In genomic region chr1:152048641-152048970, GRCh38 we compare ENCODE assay signal across 7 cellular contexts. TPM values are rescaled to one million over a fixed set of nuclear protein-coding genes. Genes with fewer than 3 reads are reported as not detected.
DNase-seq lines count a peak whose midpoint lies in the region; FAIRE-seq and TF ChIP-seq lines count a peak whose summit lies in the region.

No MANE protein-coding gene starts in this region.

- no peak for TF ChIP-seq EP300 in stomach (IDR thresholded peaks at IDR 0.05)

- no peak for TF ChIP-seq CTCF in HL-60 (IDR thresholded peaks at IDR 0.05; ENCODE audit: insufficient read depth, low read length)
- no peak for TF ChIP-seq CTCF in kidney (IDR thresholded peaks at IDR 0.05; ENCODE audit: borderline replicate concordance, extremely low read depth, insufficient read depth)
- no peak for TF ChIP-seq CTCF in stomach (IDR thresholded peaks at IDR 0.05)

- no peak for TF ChIP-seq POLR2A in stomach (IDR thresholded peaks at IDR 0.05)

- H3K27ac Mint-ChIP-seq in activated T-helper 1 cell treated with anti-CD3 and anti-CD28 coated beads, Interleukin-12 subunit alpha, Interleukin-12 subunit beta, Interleukin-2, Interleukin-4 antibody, amounts not matched to agents 30 ng/mL and 10 ng/mL and 1 ng/mL, durations not matched to agents 14 hours and 24 hours and 36 hours = peak overlapping the region; percentile 96

- 18 to 28% (median 21%) methylated on average over 3 of the region's 3 CpGs for WGBS in stomach, 5 donors

- H3K4me1 Mint-ChIP-seq in activated T-helper 1 cell treated with anti-CD3 and anti-CD28 coated beads, Interleukin-12 subunit alpha, Interleukin-12 subunit beta, Interleukin-2, Interleukin-4 antibody, amounts not matched to agents 30 ng/mL and 10 ng/mL and 1 ng/mL, durations not matched to agents 14 hours and 24 hours and 36 hours (ENCODE audit: low read depth) = peaks cover 41% of the 10 kb centered on the region

- H3K4me1 ChIP-seq in kidney (ENCODE audit: control insufficient read depth in 1 of 2, insufficient read depth in 1 of 2, low read depth in 1 of 2, low read length in 2 of 2) = peaks cover 4 to 19% of the 10 kb centered on the region in 2 donors
- H3K4me1 ChIP-seq in stomach = peaks cover 23 to 64% (median 28%) of the 10 kb centered on the region in 4 donors

- FAIRE-seq in kidney (lab: Jason Lieb, UNC) = no peak

- intact Hi-C loops in activated T-helper 1 cell treated with anti-CD3 and anti-CD28 coated beads, Interleukin-12 subunit alpha, Interleukin-12 subunit beta, Interleukin-2, Interleukin-4 antibody, amounts not matched to agents 30 ng/mL and 10 ng/mL and 1 ng/mL, durations not matched to agents 14 hours and 24 hours and 36 hours (cut with micrococcal nuclease) = loop anchor here (1.0 kb wide), 1 partner anchor 11 kb away; the partner anchor contains the start of gene S100A11
- intact Hi-C loops in kidney (cut with DNase I) = no loop called here
- intact Hi-C loops in stomach (cut with DNase I; ENCODE audit: low total_unique reads) = no loop called here

- H3K4me3 Mint-ChIP-seq in activated T-helper 1 cell treated with anti-CD3 and anti-CD28 coated beads, Interleukin-12 subunit alpha, Interleukin-12 subunit beta, Interleukin-2, Interleukin-4 antibody, amounts not matched to agents 30 ng/mL and 10 ng/mL and 1 ng/mL, durations not matched to agents 14 hours and 24 hours and 36 hours = peak overlapping the region; percentile 80

- peaks cover 6% of the 10 kb centered on the region for H3K27me3 Mint-ChIP-seq in activated T-helper 1 cell treated with anti-CD3 and anti-CD28 coated beads, Interleukin-12 subunit alpha, Interleukin-12 subunit beta, Interleukin-2, Interleukin-4 antibody, amounts not matched to agents 30 ng/mL and 10 ng/mL and 1 ng/mL, durations not matched to agents 14 hours and 24 hours and 36 hours (ENCODE audit: insufficient read depth)

- H3K27me3 ChIP-seq in HL-60 (ENCODE audit: insufficient read depth, poor library complexity, severe bottlenecking) = no peaks in the 10 kb centered on the region
- H3K27me3 ChIP-seq in stomach = peaks cover 0 to 5% (median 0%) of the 10 kb centered on the region in 3 donors

- H3K27ac ChIP-seq in HL-60 (replicated peaks) (peak overlapping the region; percentile 92), kidney (ENCODE audit: low read depth in 2 of 2, low read length in 2 of 2) (peak overlapping the region; percentile 95 to 99), stomach (peak overlapping the region; percentile 90 to 96 (median 95))

- H3K36me3 ChIP-seq in kidney (ENCODE audit: control insufficient read depth in 1 of 2, insufficient read depth in 2 of 2, low read length in 2 of 2) (no peaks in the 10 kb centered on the region), stomach (no peaks in the 10 kb centered on the region)

- H3K9ac ChIP-seq in kidney (ENCODE audit: low read length in 2 of 2) = peak overlapping the region in 1 of 2 donors; percentile 62

- DNase-seq in HL-60 (ENCODE audit: low read depth in 1 of 2, low spot score in 1 of 2) = no peak
- no peak for DNase-seq in activated T-helper 1 cell treated with anti-CD3 and anti-CD28 coated beads, Interleukin-12 subunit alpha, Interleukin-12 subunit beta, Interleukin-2, Interleukin-4 antibody, amounts not matched to agents 30 ng/mL and 10 ng/mL and 1 ng/mL, durations not matched to agents 14 hours and 24 hours and 36 hours (ENCODE audit: low spot score)
- no peak for DNase-seq in kidney
- DNase-seq in stomach = no peak
- no peak for DNase-seq in NCI-H524 treated with DMSO at 0.1 percent for 48 hours (lab: John Stamatoyannopoulos, UW)
- DNase-seq in NCI-H2029 treated with DMSO at 0.1 percent for 48 hours (lab: John Stamatoyannopoulos, UW) = no peak
- DNase-seq in HCEC 1CT = no peak

- no peak overlapping the region for H3K4me3 ChIP-seq in HL-60 (replicated peaks; ENCODE audit: insufficient read depth, low read length)
- peak overlapping the region in 1 of 2 donors; percentile 38 for H3K4me3 ChIP-seq in kidney (ENCODE audit: low read length in 2 of 2)
- peak overlapping the region in 3 of 4 donors; percentile 3 to 27 (median 12) for H3K4me3 ChIP-seq in stomach

- H3K9me3 Mint-ChIP-seq in activated T-helper 1 cell treated with anti-CD3 and anti-CD28 coated beads, Interleukin-12 subunit alpha, Interleukin-12 subunit beta, Interleukin-2, Interleukin-4 antibody, amounts not matched to agents 30 ng/mL and 10 ng/mL and 1 ng/mL, durations not matched to agents 14 hours and 24 hours and 36 hours = no peaks in the 10 kb centered on the region

- H3K9me3 ChIP-seq in kidney (ENCODE audit: control insufficient read depth in 1 of 2, low read length in 2 of 2) (peaks cover 0 to 5% of the 10 kb centered on the region in 2 donors), stomach (no peaks in the 10 kb centered on the region)

- H3K36me3 Mint-ChIP-seq in activated T-helper 1 cell treated with anti-CD3 and anti-CD28 coated beads, Interleukin-12 subunit alpha, Interleukin-12 subunit beta, Interleukin-2, Interleukin-4 antibody, amounts not matched to agents 30 ng/mL and 10 ng/mL and 1 ng/mL, durations not matched to agents 14 hours and 24 hours and 36 hours (ENCODE audit: low read depth) = peaks cover 2% of the 10 kb centered on the region

RNA-seq across cellular contexts. Expression of gene S100A11, which starts 11.8 kb away (rescaled TPM):
- total RNA-seq in activated T-helper 1 cell treated with anti-CD3 and anti-CD28 coated beads, Interleukin-12 subunit alpha, Interleukin-12 subunit beta, Interleukin-2, Interleukin-4 antibody, amounts not matched to agents 30 ng/mL and 10 ng/mL and 1 ng/mL, durations not matched to agents 14 hours and 24 hours and 36 hours = 203 and 205 TPM in 2 replicates
- 835 TPM for total RNA-seq in kidney
- polyA plus RNA-seq in kidney (ENCODE audit: insufficient read depth, low read depth, low replicate concordance) = 925 TPM
- 100 to 1,000 TPM in 1 of 5 donors, 10 to 100 TPM in 3, 1 to 10 TPM in 1; 9.8 to 450 (median 26.1) TPM for total RNA-seq in stomach
- 1,000 to 10,000 TPM; 1,189 to 3,881 (median 1,794) TPM for polyA plus RNA-seq in stomach

RNA-seq across cellular contexts. Expression of gene TCHHL1, which starts 40.3 kb away (rescaled TPM):
- not detected in 2 replicates for total RNA-seq in activated T-helper 1 cell treated with anti-CD3 and anti-CD28 coated beads, Interleukin-12 subunit alpha, Interleukin-12 subunit beta, Interleukin-2, Interleukin-4 antibody, amounts not matched to agents 30 ng/mL and 10 ng/mL and 1 ng/mL, durations not matched to agents 14 hours and 24 hours and 36 hours
- total RNA-seq in kidney = not detected
- polyA plus RNA-seq in kidney (ENCODE audit: insufficient read depth, low read depth, low replicate concordance) = not detected
- total RNA-seq in stomach = under 1 TPM in 1 of 5 donors, not detected in 4; 0.18 TPM
- polyA plus RNA-seq in stomach = not detected

RNA-seq across cellular contexts. Expression of gene S100A10, which starts 54.9 kb away (rescaled TPM):
- total RNA-seq in activated T-helper 1 cell treated with anti-CD3 and anti-CD28 coated beads, Interleukin-12 subunit alpha, Interleukin-12 subunit beta, Interleukin-2, Interleukin-4 antibody, amounts not matched to agents 30 ng/mL and 10 ng/mL and 1 ng/mL, durations not matched to agents 14 hours and 24 hours and 36 hours = 105 and 106 TPM in 2 replicates
- total RNA-seq in kidney (467 TPM), stomach (100 to 1,000 TPM in 2 of 5 donors, 10 to 100 TPM in 2, 1 to 10 TPM in 1; 6.4 to 308 (median 53.9) TPM)
- polyA plus RNA-seq in kidney (ENCODE audit: insufficient read depth, low read depth, low replicate concordance) (500 TPM), stomach (100 to 1,000 TPM; 220 to 830 (median 399) TPM)
